ENCODE assay signal across 1 cellular context in genomic region chr3:52534281-52535183, GRCh38.
TF ChIP-seq lines count a peak whose summit lies in the region.

No MANE protein-coding gene starts in this region.

TF ChIP-seq in GM12878, 131 proteins besides CTCF, POLR2A, EP300 and RAD21 (continued from another document):
- TF ChIP-seq MLLT1 (IDR thresholded peaks at IDR 0.05): peak; percentile 52; the same call in 1 of the 2 replicates
